1 cellular context compared by ENCODE assay signal in genomic region chr17:55324296-55324978, GRCh38.
A peak's percentile ranks its signal among the peaks of the same experiment; 100 is the strongest.
TF ChIP-seq lines count a peak whose summit lies in the region.

No MANE protein-coding gene starts in this region.

TF ChIP-seq in HepG2, 621 proteins besides CTCF, POLR2A, EP300 and RAD21 (continued from another document and continues in another):
- 0 out of 4 replicates have a peak, but pooled peaks of 1 of the 2 experiments have one; percentile 9 for TF ChIP-seq NR2F1 (CRISPR knock-in tag; IDR thresholded peaks at IDR 0.05)
- TF ChIP-seq, protein P1, sequence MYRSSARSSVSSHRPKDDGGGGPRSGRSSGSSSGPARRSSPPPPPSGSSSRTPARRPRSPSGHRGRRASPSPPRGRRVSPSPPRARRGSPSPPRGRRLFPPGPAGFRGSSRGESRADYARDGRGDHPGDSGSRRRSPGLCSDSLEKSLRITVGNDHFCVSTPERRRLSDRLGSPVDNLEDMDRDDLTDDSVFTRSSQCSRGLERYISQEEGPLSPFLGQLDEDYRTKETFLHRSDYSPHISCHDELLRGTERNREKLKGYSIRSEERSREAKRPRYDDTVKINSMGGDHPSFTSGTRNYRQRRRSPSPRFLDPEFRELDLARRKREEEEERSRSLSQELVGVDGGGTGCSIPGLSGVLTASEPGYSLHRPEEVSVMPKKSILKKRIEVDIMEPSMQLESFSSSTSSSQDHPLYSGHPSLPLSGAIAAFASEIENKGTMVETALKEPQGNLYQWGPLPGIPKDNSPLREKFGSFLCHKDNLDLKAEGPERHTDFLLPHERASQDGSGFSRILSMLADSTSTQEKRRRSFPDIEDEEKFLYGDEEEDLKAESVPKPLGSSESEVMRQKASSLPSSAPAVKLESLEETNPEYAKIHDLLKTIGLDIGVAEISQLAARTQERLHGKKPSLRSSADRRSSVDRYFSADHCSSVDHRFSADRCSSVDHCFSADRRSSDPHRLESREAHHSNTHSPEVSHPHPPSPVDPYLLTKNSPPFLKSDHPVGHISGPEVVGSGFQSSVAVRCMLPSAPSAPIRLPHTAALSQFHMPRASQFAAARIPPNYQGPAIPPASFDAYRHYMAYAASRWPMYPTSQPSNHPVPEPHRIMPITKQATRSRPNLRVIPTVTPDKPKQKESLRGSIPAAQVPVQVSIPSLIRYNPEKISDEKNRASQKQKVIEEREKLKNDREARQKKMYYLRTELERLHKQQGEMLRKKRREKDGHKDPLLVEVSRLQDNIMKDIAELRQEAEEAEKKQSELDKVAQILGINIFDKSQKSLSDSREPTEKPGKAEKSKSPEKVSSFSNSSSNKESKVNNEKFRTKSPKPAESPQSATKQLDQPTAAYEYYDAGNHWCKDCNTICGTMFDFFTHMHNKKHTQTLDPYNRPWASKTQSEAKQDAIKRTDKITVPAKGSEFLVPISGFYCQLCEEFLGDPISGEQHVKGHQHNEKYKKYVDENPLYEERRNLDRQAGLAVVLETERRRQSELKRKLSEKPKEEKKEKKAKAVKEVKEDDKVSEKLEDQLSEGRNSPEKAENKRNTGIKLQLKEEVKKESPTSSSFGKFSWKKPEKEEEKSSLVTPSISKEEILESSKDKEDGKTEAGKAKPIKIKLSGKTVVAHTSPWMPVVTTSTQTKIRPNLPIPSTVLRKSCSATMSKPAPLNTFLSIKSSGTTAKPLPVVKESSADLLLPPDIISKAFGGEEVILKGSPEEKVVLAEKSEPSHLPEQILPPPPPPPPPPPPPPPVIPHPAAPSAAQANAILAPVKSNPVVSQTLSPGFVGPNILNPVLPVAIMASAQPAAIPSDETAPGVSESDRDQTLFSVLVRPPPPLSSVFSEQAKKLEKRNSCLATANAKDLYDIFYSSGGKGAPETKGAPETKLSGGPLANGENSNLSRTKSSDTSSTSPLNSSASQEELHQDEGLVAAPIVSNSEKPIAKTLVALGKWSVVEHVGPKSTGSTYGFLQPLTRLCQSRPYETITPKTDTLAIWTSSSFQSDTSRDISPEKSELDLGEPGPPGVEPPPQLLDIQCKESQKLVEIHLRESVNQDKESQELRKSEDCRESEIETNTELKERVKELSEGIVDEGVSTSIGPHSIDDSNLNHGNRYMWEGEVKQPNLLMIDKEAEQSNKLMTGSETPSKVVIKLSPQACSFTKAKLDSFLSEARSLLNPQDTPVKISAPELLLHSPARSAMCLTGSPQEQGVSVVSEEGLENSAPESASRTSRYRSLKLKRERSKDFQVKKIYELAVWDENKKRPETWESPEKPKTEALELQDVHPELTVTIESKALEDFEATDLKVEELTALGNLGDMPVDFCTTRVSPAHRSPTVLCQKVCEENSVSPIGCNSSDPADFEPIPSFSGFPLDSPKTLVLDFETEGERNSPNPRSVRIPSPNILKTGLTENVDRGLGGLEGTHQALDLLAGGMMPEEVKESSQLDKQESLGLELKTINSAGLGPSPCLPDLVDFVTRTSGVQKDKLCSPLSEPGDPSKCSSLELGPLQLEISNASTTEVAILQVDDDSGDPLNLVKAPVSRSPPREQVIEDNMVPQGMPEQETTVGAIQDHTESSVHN (CRISPR knock-in tag; IDR thresholded peaks at IDR 0.05), result 0 out of 2 replicates have a peak, but pooled peaks have one; percentile 34
- TF ChIP-seq TP53 (CRISPR knock-in tag; conservative IDR thresholded peaks at IDR 0.05), result no peak
- no peak for TF ChIP-seq HOXA9 (CRISPR knock-in tag; IDR thresholded peaks at IDR 0.05; ENCODE audit: borderline replicate concordance)
- TF ChIP-seq ZBTB42 (CRISPR knock-in tag; IDR thresholded peaks at IDR 0.05), result no peak
- no peak for TF ChIP-seq TCF7L2 (IDR thresholded peaks at IDR 0.05; ENCODE audit: low read depth, low read length)
- no peak for TF ChIP-seq ZNF17 (CRISPR knock-in tag; IDR thresholded peaks at IDR 0.05)
- TF ChIP-seq PRPF4 (IDR thresholded peaks at IDR 0.05; ENCODE audit: low read depth, low read length, poor library complexity, severe bottlenecking), result no peak
- no peak for TF ChIP-seq IRF1 (CRISPR knock-in tag; IDR thresholded peaks at IDR 0.05; ENCODE audit: low read depth)
- peak; percentile 59; the same call in 1 of the 2 replicates for TF ChIP-seq ZNF543 (CRISPR knock-in tag; IDR thresholded peaks at IDR 0.05)
- no peak for TF ChIP-seq ZNF230 (CRISPR knock-in tag; IDR thresholded peaks at IDR 0.05)
- TF ChIP-seq MEIS1 (CRISPR knock-in tag; IDR thresholded peaks at IDR 0.05; ENCODE audit: borderline replicate concordance), result no peak; the same call in 1 of the 2 replicates
- TF ChIP-seq ZMYM2 (CRISPR knock-in tag; IDR thresholded peaks at IDR 0.05), result no peak
- no peak for TF ChIP-seq ZBTB38 (CRISPR knock-in tag; IDR thresholded peaks at IDR 0.05)
- no peak for TF ChIP-seq MAF1 (CRISPR knock-in tag; IDR thresholded peaks at IDR 0.05; ENCODE audit: borderline replicate concordance)
- TF ChIP-seq ZNF605 (CRISPR knock-in tag; IDR thresholded peaks at IDR 0.05), result peak; percentile 48; the same call in 1 of the 2 replicates
- TF ChIP-seq, protein P2, sequence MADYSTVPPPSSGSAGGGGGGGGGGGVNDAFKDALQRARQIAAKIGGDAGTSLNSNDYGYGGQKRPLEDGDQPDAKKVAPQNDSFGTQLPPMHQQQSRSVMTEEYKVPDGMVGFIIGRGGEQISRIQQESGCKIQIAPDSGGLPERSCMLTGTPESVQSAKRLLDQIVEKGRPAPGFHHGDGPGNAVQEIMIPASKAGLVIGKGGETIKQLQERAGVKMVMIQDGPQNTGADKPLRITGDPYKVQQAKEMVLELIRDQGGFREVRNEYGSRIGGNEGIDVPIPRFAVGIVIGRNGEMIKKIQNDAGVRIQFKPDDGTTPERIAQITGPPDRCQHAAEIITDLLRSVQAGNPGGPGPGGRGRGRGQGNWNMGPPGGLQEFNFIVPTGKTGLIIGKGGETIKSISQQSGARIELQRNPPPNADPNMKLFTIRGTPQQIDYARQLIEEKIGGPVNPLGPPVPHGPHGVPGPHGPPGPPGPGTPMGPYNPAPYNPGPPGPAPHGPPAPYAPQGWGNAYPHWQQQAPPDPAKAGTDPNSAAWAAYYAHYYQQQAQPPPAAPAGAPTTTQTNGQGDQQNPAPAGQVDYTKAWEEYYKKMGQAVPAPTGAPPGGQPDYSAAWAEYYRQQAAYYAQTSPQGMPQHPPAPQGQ (CRISPR knock-in tag; IDR thresholded peaks at IDR 0.05; ENCODE audit: borderline replicate concordance), result peak; percentile 54; the same call in 1 of the 2 replicates
- TF ChIP-seq FOXP4 (CRISPR knock-in tag; IDR thresholded peaks at IDR 0.05), result no peak
- TF ChIP-seq, protein P3, sequence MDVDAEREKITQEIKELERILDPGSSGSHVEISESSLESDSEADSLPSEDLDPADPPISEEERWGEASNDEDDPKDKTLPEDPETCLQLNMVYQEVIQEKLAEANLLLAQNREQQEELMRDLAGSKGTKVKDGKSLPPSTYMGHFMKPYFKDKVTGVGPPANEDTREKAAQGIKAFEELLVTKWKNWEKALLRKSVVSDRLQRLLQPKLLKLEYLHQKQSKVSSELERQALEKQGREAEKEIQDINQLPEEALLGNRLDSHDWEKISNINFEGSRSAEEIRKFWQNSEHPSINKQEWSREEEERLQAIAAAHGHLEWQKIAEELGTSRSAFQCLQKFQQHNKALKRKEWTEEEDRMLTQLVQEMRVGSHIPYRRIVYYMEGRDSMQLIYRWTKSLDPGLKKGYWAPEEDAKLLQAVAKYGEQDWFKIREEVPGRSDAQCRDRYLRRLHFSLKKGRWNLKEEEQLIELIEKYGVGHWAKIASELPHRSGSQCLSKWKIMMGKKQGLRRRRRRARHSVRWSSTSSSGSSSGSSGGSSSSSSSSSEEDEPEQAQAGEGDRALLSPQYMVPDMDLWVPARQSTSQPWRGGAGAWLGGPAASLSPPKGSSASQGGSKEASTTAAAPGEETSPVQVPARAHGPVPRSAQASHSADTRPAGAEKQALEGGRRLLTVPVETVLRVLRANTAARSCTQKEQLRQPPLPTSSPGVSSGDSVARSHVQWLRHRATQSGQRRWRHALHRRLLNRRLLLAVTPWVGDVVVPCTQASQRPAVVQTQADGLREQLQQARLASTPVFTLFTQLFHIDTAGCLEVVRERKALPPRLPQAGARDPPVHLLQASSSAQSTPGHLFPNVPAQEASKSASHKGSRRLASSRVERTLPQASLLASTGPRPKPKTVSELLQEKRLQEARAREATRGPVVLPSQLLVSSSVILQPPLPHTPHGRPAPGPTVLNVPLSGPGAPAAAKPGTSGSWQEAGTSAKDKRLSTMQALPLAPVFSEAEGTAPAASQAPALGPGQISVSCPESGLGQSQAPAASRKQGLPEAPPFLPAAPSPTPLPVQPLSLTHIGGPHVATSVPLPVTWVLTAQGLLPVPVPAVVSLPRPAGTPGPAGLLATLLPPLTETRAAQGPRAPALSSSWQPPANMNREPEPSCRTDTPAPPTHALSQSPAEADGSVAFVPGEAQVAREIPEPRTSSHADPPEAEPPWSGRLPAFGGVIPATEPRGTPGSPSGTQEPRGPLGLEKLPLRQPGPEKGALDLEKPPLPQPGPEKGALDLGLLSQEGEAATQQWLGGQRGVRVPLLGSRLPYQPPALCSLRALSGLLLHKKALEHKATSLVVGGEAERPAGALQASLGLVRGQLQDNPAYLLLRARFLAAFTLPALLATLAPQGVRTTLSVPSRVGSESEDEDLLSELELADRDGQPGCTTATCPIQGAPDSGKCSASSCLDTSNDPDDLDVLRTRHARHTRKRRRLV (CRISPR knock-in tag; IDR thresholded peaks at IDR 0.05), result no peak
- 0 out of 2 replicates have a peak, but pooled peaks have one; percentile 46 for TF ChIP-seq FLYWCH1 (CRISPR knock-in tag; IDR thresholded peaks at IDR 0.05)
- TF ChIP-seq REPIN1 (CRISPR knock-in tag; IDR thresholded peaks at IDR 0.05; ENCODE audit: borderline replicate concordance, low read depth), result 0 out of 2 replicates have a peak, but pooled peaks have one; percentile 50
- no peak; the same call in 1 of the 2 replicates for TF ChIP-seq MTA1 (CRISPR knock-in tag; IDR thresholded peaks at IDR 0.05; ENCODE audit: borderline replicate concordance)
- no peak for TF ChIP-seq KDM1A (CRISPR knock-in tag; IDR thresholded peaks at IDR 0.05)
- TF ChIP-seq ARHGAP35 (CRISPR knock-in tag; IDR thresholded peaks at IDR 0.05; ENCODE audit: borderline replicate concordance), result no peak
- peak; percentile 44; the same call in 1 of the 2 replicates for TF ChIP-seq ARNT2 (CRISPR knock-in tag; IDR thresholded peaks at IDR 0.05; ENCODE audit: low read depth)
- no peak for TF ChIP-seq EZH2 (conservative IDR thresholded peaks at IDR 0.05; ENCODE audit: low read depth, low read length)
- TF ChIP-seq ZBTB3 (CRISPR knock-in tag; IDR thresholded peaks at IDR 0.05; ENCODE audit: borderline replicate concordance, low read depth), result no peak
- TF ChIP-seq ZNF577 (CRISPR knock-in tag; IDR thresholded peaks at IDR 0.05; ENCODE audit: borderline replicate concordance, low read depth), result 0 out of 2 replicates have a peak, but pooled peaks have one; percentile 63
- TF ChIP-seq, protein P4, sequence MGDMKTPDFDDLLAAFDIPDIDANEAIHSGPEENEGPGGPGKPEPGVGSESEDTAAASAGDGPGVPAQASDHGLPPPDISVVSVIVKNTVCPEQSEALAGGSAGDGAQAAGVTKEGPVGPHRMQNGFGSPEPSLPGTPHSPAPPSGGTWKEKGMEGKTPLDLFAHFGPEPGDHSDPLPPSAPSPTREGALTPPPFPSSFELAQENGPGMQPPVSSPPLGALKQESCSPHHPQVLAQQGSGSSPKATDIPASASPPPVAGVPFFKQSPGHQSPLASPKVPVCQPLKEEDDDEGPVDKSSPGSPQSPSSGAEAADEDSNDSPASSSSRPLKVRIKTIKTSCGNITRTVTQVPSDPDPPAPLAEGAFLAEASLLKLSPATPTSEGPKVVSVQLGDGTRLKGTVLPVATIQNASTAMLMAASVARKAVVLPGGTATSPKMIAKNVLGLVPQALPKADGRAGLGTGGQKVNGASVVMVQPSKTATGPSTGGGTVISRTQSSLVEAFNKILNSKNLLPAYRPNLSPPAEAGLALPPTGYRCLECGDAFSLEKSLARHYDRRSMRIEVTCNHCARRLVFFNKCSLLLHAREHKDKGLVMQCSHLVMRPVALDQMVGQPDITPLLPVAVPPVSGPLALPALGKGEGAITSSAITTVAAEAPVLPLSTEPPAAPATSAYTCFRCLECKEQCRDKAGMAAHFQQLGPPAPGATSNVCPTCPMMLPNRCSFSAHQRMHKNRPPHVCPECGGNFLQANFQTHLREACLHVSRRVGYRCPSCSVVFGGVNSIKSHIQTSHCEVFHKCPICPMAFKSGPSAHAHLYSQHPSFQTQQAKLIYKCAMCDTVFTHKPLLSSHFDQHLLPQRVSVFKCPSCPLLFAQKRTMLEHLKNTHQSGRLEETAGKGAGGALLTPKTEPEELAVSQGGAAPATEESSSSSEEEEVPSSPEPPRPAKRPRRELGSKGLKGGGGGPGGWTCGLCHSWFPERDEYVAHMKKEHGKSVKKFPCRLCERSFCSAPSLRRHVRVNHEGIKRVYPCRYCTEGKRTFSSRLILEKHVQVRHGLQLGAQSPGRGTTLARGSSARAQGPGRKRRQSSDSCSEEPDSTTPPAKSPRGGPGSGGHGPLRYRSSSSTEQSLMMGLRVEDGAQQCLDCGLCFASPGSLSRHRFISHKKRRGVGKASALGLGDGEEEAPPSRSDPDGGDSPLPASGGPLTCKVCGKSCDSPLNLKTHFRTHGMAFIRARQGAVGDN (CRISPR knock-in tag; IDR thresholded peaks at IDR 0.05), result no peak
- peak; percentile 82 for TF ChIP-seq POLR2G (IDR thresholded peaks at IDR 0.05; ENCODE audit: low read depth, low read length)
- TF ChIP-seq IRF9 (CRISPR knock-in tag; IDR thresholded peaks at IDR 0.05; ENCODE audit: borderline replicate concordance), result no peak
- TF ChIP-seq, protein P5, sequence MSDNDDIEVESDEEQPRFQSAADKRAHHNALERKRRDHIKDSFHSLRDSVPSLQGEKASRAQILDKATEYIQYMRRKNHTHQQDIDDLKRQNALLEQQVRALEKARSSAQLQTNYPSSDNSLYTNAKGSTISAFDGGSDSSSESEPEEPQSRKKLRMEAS (IDR thresholded peaks at IDR 0.05), result no peak
- 0 out of 2 replicates have a peak, but pooled peaks have one; percentile 33 for TF ChIP-seq NR2C2 (CRISPR knock-in tag; IDR thresholded peaks at IDR 0.05; ENCODE audit: borderline replicate concordance)
